ENCODE assay signal across 1 cellular context in the genomic region with DNA sequence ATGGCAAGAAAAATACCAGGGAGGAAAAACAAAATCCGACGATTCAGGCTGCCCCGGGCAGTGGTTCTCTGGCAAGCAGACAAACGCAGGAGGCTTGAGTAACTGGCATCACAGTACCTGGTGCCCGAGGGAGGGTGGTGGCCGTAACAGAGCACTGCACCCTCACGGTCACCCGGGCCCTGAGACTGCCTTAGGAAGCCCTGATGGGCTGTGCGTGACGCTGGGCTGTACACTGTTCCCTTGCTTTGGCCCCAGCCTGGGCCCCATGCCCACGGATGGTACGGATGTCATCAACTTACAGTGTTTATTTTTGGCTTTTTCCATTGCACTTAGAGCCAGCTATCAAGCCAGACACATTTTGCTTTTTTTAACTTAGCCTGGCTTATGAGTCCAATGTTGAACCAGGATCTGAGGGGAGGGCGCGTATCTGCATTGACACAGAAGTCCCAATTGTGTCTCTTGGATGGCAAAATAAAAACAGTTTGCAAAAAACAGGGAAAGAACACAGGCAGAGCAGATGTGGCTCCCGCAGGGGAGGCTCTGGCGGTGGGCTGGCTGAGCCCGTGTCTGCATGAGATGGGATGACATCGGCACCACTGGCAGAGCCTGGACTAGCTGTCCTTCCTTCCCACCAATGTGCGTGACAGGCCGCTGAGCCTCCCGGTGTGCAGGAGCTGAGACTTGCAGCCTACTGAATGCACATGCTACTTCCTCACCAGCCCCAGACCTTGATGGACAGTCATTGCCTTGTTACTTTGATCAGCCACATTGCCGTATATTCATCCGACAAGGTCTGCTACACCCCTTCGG.
TF ChIP-seq lines count a peak whose summit lies in the region.

No MANE protein-coding gene starts in this region.

TF ChIP-seq in HepG2, 621 proteins besides CTCF, POLR2A, EP300 and RAD21 (continued from another document):
- TF ChIP-seq, protein P1, sequence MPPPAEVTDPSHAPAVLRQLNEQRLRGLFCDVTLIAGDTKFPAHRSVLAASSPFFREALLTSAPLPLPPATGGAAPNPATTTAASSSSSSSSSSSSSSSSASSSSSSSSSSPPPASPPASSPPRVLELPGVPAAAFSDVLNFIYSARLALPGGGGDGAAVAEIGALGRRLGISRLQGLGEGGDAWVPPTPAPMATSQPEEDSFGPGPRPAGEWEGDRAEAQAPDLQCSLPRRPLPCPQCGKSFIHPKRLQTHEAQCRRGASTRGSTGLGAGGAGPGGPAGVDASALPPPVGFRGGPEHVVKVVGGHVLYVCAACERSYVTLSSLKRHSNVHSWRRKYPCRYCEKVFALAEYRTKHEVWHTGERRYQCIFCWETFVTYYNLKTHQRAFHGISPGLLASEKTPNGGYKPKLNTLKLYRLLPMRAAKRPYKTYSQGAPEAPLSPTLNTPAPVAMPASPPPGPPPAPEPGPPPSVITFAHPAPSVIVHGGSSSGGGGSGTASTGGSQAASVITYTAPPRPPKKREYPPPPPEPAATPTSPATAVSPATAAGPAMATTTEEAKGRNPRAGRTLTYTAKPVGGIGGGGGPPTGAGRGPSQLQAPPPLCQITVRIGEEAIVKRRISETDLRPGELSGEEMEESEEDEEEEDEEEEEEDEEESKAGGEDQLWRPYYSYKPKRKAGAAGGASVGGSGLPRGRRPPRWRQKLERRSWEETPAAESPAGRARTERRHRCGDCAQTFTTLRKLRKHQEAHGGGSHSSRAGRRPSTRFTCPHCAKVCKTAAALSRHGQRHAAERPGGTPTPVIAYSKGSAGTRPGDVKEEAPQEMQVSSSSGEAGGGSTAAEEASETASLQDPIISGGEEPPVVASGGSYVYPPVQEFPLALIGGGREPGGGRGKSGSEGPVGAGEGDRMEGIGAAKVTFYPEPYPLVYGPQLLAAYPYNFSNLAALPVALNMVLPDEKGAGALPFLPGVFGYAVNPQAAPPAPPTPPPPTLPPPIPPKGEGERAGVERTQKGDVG (CRISPR knock-in tag; IDR thresholded peaks at IDR 0.05; ENCODE audit: borderline replicate concordance): no peak
- TF ChIP-seq HMG20B (CRISPR knock-in tag; conservative IDR thresholded peaks at IDR 0.05): no peak
- TF ChIP-seq, protein P2, sequence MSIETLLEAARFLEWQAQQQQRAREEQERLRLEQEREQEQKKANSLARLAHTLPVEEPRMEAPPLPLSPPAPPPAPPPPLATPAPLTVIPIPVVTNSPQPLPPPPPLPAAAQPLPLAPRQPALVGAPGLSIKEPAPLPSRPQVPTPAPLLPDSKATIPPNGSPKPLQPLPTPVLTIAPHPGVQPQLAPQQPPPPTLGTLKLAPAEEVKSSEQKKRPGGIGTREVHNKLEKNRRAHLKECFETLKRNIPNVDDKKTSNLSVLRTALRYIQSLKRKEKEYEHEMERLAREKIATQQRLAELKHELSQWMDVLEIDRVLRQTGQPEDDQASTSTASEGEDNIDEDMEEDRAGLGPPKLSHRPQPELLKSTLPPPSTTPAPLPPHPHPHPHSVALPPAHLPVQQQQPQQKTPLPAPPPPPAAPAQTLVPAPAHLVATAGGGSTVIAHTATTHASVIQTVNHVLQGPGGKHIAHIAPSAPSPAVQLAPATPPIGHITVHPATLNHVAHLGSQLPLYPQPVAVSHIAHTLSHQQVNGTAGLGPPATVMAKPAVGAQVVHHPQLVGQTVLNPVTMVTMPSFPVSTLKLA (IDR thresholded peaks at IDR 0.05): no peak
TF ChIP-seq in HepG2: peak in this region for 0.
